Comparison of ENCODE assay signal across 25 cellular contexts in genomic region chr6:36662380-36662779, GRCh38. TPM values are rescaled to one million over a fixed set of nuclear protein-coding genes. Genes with fewer than 3 reads are reported as not detected.
A peak's percentile ranks its signal among the peaks of the same experiment; 100 is the strongest.
DNase-seq lines count a peak whose midpoint lies in the region; ATAC-seq, FAIRE-seq and TF ChIP-seq lines count a peak whose summit lies in the region.
"Had no signal": no experiment of that assay in that cellular context is flagged by ENCODE, and none has a peak within 500 bp of the region (broad histone marks: within the 10 kb centered on the region; RNA-seq: fewer than 3 reads in every experiment).

No MANE protein-coding gene starts in this region.

- TF ChIP-seq CTCF in A549 (IDR thresholded peaks at IDR 0.05) (no peak), DOHH2 (IDR thresholded peaks at IDR 0.05; ENCODE audit: low read depth, low read length, poor library complexity, severe bottlenecking) (no peak), keratinocyte (optimal IDR thresholded peaks at IDR 0.05 in 1 of 3, IDR thresholded peaks at IDR 0.05 in 1 of 3, conservative IDR thresholded peaks at IDR 0.05 in 1 of 3; ENCODE audit: extremely low read depth in 1 of 3, insufficient read depth in 2 of 3, low read length in 3 of 3) (no peak)

- intact Hi-C loops in left colon (cut with DNase I, micrococcal nuclease) = no loop called here

- no peak for TF ChIP-seq POLR2A in A549 (IDR thresholded peaks at IDR 0.05; ENCODE audit: low read length)

- DNase-seq in A549 (ENCODE audit: low read depth in 1 of 2, low spot score in 1 of 2) (no peak), RPMI8226 (peak; percentile 56), keratinocyte (ENCODE audit: low read depth, low spot score) (no peak), left colon (no peak), LoVo (ENCODE audit: low spot score) (no peak), NCI-H82 treated with DMSO at 0.1 percent for 48 hours (lab: John Stamatoyannopoulos, UW; ENCODE audit: unreplicated experiment) (no peak)
- DNase-seq: activated B cell treated with CpG ODN at 0.5 μM for 24 hours; activated T-cell treated with anti-CD3 and anti-CD28 coated beads, Interleukin-2, amount 50 U/mL, for 1 hour; CD4-positive, alpha-beta memory T cell; foreskin melanocyte; GF-D8; HFFc6; hippocampal formation; NCI-H2081 treated with DMSO at 0.1 percent for 48 hours; NCI-H510A; SK-N-SH; T-helper 9 cell; testis had no signal

- H3F3A ChIP-seq in DOHH2 (ENCODE audit: control insufficient read depth, insufficient read depth) = peaks cover 13% of the 10 kb centered on the region

- H3K4me2 ChIP-seq in A549 (peak overlapping the region; percentile 40; the same call in 2 of the 3 replicates), DOHH2 (ENCODE audit: low read length) (peak overlapping the region; percentile 80), keratinocyte (ENCODE audit: control insufficient read depth, extremely low read depth, insufficient read depth, low read depth, low read length) (peak overlapping the region; percentile 22)
- H3K4me2 ChIP-seq: SK-N-SH had no signal

- POLR2A ChIA-PET in A549 (lab: Yijun Ruan, JAX) = interaction anchor here (1.5 to 2.3 kb wide), 2 partner anchors 16 to 18 kb away, joined by 5 to 10 read pairs; partner anchors contain the start of gene CDKN1A

- H4K20me1 ChIP-seq in DOHH2 (ENCODE audit: control insufficient read depth, insufficient read depth, low read depth, low read length) = no peaks in the 10 kb centered on the region
- no peaks in the 10 kb centered on the region for H4K20me1 ChIP-seq in keratinocyte (ENCODE audit: control insufficient read depth, extremely low read depth, insufficient read depth, low read length)

- ATAC-seq in A549 (no peak), left colon (no peak), GM21825 (IDR thresholded peaks at IDR 0.05; ENCODE audit: unreplicated experiment) (no peak)

- no peak overlapping the region for H2AFZ ChIP-seq in keratinocyte (ENCODE audit: control insufficient read depth, low read length)

- H3K9me1 ChIP-seq in keratinocyte (ENCODE audit: control insufficient read depth, extremely low read depth, insufficient read depth, low read length) = peaks cover 2% of the 10 kb centered on the region

- no peaks in the 10 kb centered on the region for H3K9me2 ChIP-seq in DOHH2 (replicated peaks; ENCODE audit: control insufficient read depth, low read length)
- H3K9me2 ChIP-seq: SK-N-SH had no signal

- H3K27me3 ChIP-seq in DOHH2 (ENCODE audit: control insufficient read depth, low read length) (peaks cover 14% of the 10 kb centered on the region), keratinocyte (ENCODE audit: control insufficient read depth, extremely low read depth, insufficient read depth, low read length) (no peaks in the 10 kb centered on the region)
- H3K27me3 ChIP-seq: testis had no signal

- H3K9ac ChIP-seq in keratinocyte (ENCODE audit: control insufficient read depth, extremely low read depth, insufficient read depth, low read length) = no peak overlapping the region
- H3K9ac ChIP-seq: SK-N-SH had no signal

- no peak overlapping the region for H3K4me3 ChIP-seq in A549
- peak overlapping the region; percentile 37 for H3K4me3 ChIP-seq in DOHH2 (ENCODE audit: low read length)
- no peak overlapping the region for H3K4me3 ChIP-seq in keratinocyte (ENCODE audit: control insufficient read depth in 2 of 3, extremely low read depth in 1 of 3, insufficient read depth in 2 of 3, low read depth in 1 of 3, low read length in 3 of 3)
- H3K4me3 ChIP-seq: mucosa of descending colon, prostate gland, testis had no signal

- peak overlapping the region in 1 of 2 experiments; percentile 74; a peak in 3 of 6 replicates for H3K27ac ChIP-seq in A549
- peak overlapping the region; percentile 17; the same call in 1 of the 2 replicates for H3K27ac ChIP-seq in DOHH2 (ENCODE audit: low read depth, low read length)
- H3K27ac ChIP-seq in keratinocyte (ENCODE audit: control insufficient read depth, insufficient read depth, low read length) = no peak overlapping the region
- H3K27ac ChIP-seq: prostate gland, testis had no signal

- FAIRE-seq in A549 (lab: Jason Lieb, UNC) (no peak), keratinocyte (lab: Jason Lieb, UNC) (no peak)
- FAIRE-seq: astrocyte had no signal

- 87% methylated on average over 5 of the region's 5 CpGs for WGBS in A549 (ENCODE audit: missing lambda C conversion rate)

- H3K4me1 ChIP-seq in A549 (peaks cover 39% of the 10 kb centered on the region), DOHH2 (ENCODE audit: control insufficient read depth, low read length) (peaks cover 100% of the 10 kb centered on the region), keratinocyte (ENCODE audit: control insufficient read depth, extremely low read depth, insufficient read depth, low read length) (peaks cover 40% of the 10 kb centered on the region)
- H3K4me1 ChIP-seq: prostate gland had no signal

- dilution Hi-C loops in keratinocyte (cut with MboI; ENCODE audit: extremely low pct_ligation_motif_present, low sequenced_read_pairs) = no loop called here

- CTCF ChIA-PET in A549 (lab: Yijun Ruan, JAX) = interaction anchor here (0.9 to 2.4 kb wide), 4 partner anchors 14 to 97 kb away, joined by 3 to 10 read pairs (median 5); no protein-coding TSS in a partner anchor

- no peaks in the 10 kb centered on the region for H3K36me3 ChIP-seq in DOHH2 (ENCODE audit: control insufficient read depth, low read length)
- H3K36me3 ChIP-seq in keratinocyte (ENCODE audit: control insufficient read depth in 2 of 2, extremely low read depth in 1 of 2, insufficient read depth in 2 of 2, low read length in 2 of 2) = no peaks in the 10 kb centered on the region
- H3K36me3 ChIP-seq: prostate gland had no signal

- H3K79me2 ChIP-seq in DOHH2 (ENCODE audit: control insufficient read depth, low read length) (no peaks in the 10 kb centered on the region), keratinocyte (ENCODE audit: control insufficient read depth, insufficient read depth, low read length) (no peaks in the 10 kb centered on the region)

- no peaks in the 10 kb centered on the region for H3K9me3 ChIP-seq in A549
- no peaks in the 10 kb centered on the region for H3K9me3 ChIP-seq in DOHH2 (ENCODE audit: control insufficient read depth, insufficient read depth, low read length)
- H3K9me3 ChIP-seq in keratinocyte (ENCODE audit: control insufficient read depth, low read depth, low read length) = no peaks in the 10 kb centered on the region
- H3K9me3 ChIP-seq: mucosa of descending colon, prostate gland, SK-N-SH, testis had no signal

- no peak for TF ChIP-seq RAD21 in A549 (conservative IDR thresholded peaks at IDR 0.05 in 1 of 2, IDR thresholded peaks at IDR 0.05 in 1 of 2)

- no peak for TF ChIP-seq EP300 in A549 (IDR thresholded peaks at IDR 0.05)

TF ChIP-seq in A549, 52 proteins besides CTCF, POLR2A, EP300 and RAD21 (continues in another document):
- no peak for TF ChIP-seq MAX (IDR thresholded peaks at IDR 0.05)
- no peak for TF ChIP-seq NFE2L2 (conservative IDR thresholded peaks at IDR 0.05; ENCODE audit: low read length)
- TF ChIP-seq NR3C1 (IDR thresholded peaks at IDR 0.05) = no peak
- no peak for TF ChIP-seq ZNF302 (CRISPR knock-in tag; IDR thresholded peaks at IDR 0.05)
- no peak for TF ChIP-seq KDM5A (IDR thresholded peaks at IDR 0.05)
- no peak for TF ChIP-seq PBX3 (IDR thresholded peaks at IDR 0.05)
- no peak for TF ChIP-seq HDAC2 (IDR thresholded peaks at IDR 0.05)
- no peak for TF ChIP-seq NPAS2 (CRISPR knock-in tag; IDR thresholded peaks at IDR 0.05; ENCODE audit: borderline replicate concordance)

RNA-seq across cellular contexts. Expression of gene CDKN1A, which starts 16.1 kb away (rescaled TPM):
- polyA plus RNA-seq in A549 (2011; rRNA removed) (183 and 192 TPM in 2 replicates), A549 (2017; fragmentation: RNase III; extraction: RNeasy Plus Mini Kit Qiagen cat#74134 plus additional on column Dnase treatment) (118 to 137 TPM (median 130 TPM) in 3 replicates), keratinocyte (146 to 355 TPM (median 185 TPM) in 3 replicates)
- polyA plus RNA-seq in A549 (2012; cell fraction: cytosol; rRNA removed) = 77.4 and 110 TPM in 2 replicates
- 75.0 and 97.2 TPM in 2 replicates for polyA plus RNA-seq in A549 (2012; cell fraction: nucleus; rRNA removed)
- 91.6 and 101 TPM in 2 replicates for polyA minus RNA-seq in A549 (2011; rRNA and poly(A)+ RNA removed)
- 276 TPM for polyA plus RNA-seq in keratinocyte (2011; ENCODE audit: low read depth)
- 287 and 301 TPM in 2 replicates for polyA plus RNA-seq in keratinocyte (2011; cell fraction: cytosol; rRNA removed)
- polyA plus RNA-seq in keratinocyte (2011; cell fraction: nucleus; rRNA removed) = 268 and 303 TPM in 2 replicates
- polyA plus RNA-seq in keratinocyte (2012; ENCODE audit: low replicate concordance) = 138 and 909 TPM in 2 replicates
- 99.2 to 245 TPM (median 161 TPM) in 3 replicates for polyA minus RNA-seq in keratinocyte
- polyA minus RNA-seq in keratinocyte (2011; cell fraction: cytosol; rRNA and poly(A)+ RNA removed) = 223 TPM
- 123 and 125 TPM in 2 replicates for polyA minus RNA-seq in keratinocyte (2011; cell fraction: nucleus; rRNA and poly(A)+ RNA removed)
- total RNA-seq in left colon = 100 to 1,000 TPM; 264 to 383 TPM

RNA-seq across cellular contexts. Expression of gene RAB44, which starts 35.2 kb away (rescaled TPM):
- polyA plus RNA-seq in A549 (2011; rRNA removed) (0.04 TPM in 2 replicates), A549 (2017; fragmentation: RNase III; extraction: RNeasy Plus Mini Kit Qiagen cat#74134 plus additional on column Dnase treatment) (0.05 to 0.11 TPM (median 0.09 TPM) in 3 replicates), keratinocyte (0.03 TPM in 2 of 3 replicates, not detected in the other)
- polyA plus RNA-seq in A549 (2012; cell fraction: cytosol; rRNA removed) = 0.01 TPM in 2 replicates
- 0.07 and 0.11 TPM in 2 replicates for polyA plus RNA-seq in A549 (2012; cell fraction: nucleus; rRNA removed)
- not detected in 2 replicates for polyA minus RNA-seq in A549 (2011; rRNA and poly(A)+ RNA removed)
- polyA plus RNA-seq in keratinocyte (2011; ENCODE audit: low read depth) = 0.07 TPM
- not detected in 2 replicates for polyA plus RNA-seq in keratinocyte (2011; cell fraction: cytosol; rRNA removed)
- 0.03 and 0.05 TPM in 2 replicates for polyA plus RNA-seq in keratinocyte (2011; cell fraction: nucleus; rRNA removed)
- polyA plus RNA-seq in keratinocyte (2012; ENCODE audit: low replicate concordance) = 0.13 TPM in 1 of 2 replicates, not detected in the other
- not detected in 3 replicates for polyA minus RNA-seq in keratinocyte
- polyA minus RNA-seq in keratinocyte (2011; cell fraction: cytosol; rRNA and poly(A)+ RNA removed) = not detected
- polyA minus RNA-seq in keratinocyte (2011; cell fraction: nucleus; rRNA and poly(A)+ RNA removed) = not detected in 2 replicates
- under 1 TPM; 0.09 to 0.42 TPM for total RNA-seq in left colon
- total RNA-seq: CD4-positive, alpha-beta memory T cell; epithelial cell of proximal tubule had no signal
- polyA plus RNA-seq: AG04450; CD4-positive, alpha-beta memory T cell had no signal

Comparison
In these comparisons a context has a peak if more than half of its experiments do, and no peak if none do; other contexts are left out.
1. H3K4me2 ChIP-seq: peak in every context shown above with its lines; median percentile 80 in DOHH2; 40 in A549; 22 in keratinocyte.